ENCODE assay signal across 17 cellular contexts in the genomic region with DNA sequence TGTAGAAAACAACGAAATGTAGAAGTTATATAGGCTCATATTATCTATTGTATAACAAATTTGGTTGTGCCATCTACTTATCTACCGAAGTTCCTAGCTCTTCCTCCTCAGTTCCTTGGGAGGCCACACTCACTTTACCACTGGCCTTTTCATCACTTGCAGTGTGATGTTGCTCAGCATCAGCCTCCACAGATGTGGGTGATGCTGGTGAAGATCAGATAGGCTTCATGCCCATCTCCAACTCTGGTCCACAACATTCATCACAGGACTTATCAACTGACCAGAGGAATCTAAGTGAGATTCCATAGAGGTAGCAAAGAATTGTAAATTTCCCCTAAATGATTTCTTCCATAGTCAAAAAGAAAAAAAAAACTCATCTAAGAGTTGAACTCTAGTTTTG. TPM values are rescaled to one million over a fixed set of nuclear protein-coding genes. Genes with fewer than 3 reads are reported as not detected.
DNase-seq lines count a peak whose midpoint lies in the region; ATAC-seq and TF ChIP-seq lines count a peak whose summit lies in the region.
"Had no signal": no experiment of that assay in that cellular context is flagged by ENCODE, and none has a peak within 500 bp of the region (broad histone marks: within the 10 kb centered on the region; RNA-seq: fewer than 3 reads in every experiment).

No MANE protein-coding gene starts in this region.

- peaks cover 58% of the 10 kb centered on the region for H3K79me2 ChIP-seq in Loucy (ENCODE audit: insufficient read depth, low read length)

- H3K36me3 ChIP-seq in Loucy (ENCODE audit: insufficient read depth, low read length) = peaks cover 10% of the 10 kb centered on the region; the same call in 1 of the 2 replicates
- H3K36me3 ChIP-seq: BLaER1 had no signal

- peaks cover 54% of the 10 kb centered on the region for H3K36me3 Mint-ChIP-seq in activated T-cell treated with anti-CD3 and anti-CD28 coated beads, Interleukin-2, amount 50 U/mL, for 4 hours (ENCODE audit: insufficient read depth)
- peaks cover 78% of the 10 kb centered on the region for H3K36me3 Mint-ChIP-seq in activated naive CD8-positive, alpha-beta T cell treated with anti-CD3 and anti-CD28 coated beads for 36 hours
- H3K36me3 Mint-ChIP-seq in stimulated activated effector memory CD8-positive, alpha-beta T cell treated with anti-CD3 and anti-CD28 coated beads, Interleukin-12 subunit alpha, Interleukin-12 subunit beta, amount 100 ng/mL, for 72 hours = peaks cover 3% of the 10 kb centered on the region

- H4K20me1 ChIP-seq in Loucy (ENCODE audit: insufficient read depth, low read length, poor library complexity, severe bottlenecking) = no peaks in the 10 kb centered on the region
- H4K20me1 ChIP-seq: BLaER1 had no signal

- no peak for DNase-seq in activated T-cell treated with anti-CD3 and anti-CD28 coated beads, Interleukin-2, amount 50 U/mL, for 4 hours
- no peak for DNase-seq in activated T-cell treated with anti-CD3 and anti-CD28 coated beads, Interleukin-2, amount 50 U/mL, for 1 hour
- no peak for DNase-seq in activated naive CD8-positive, alpha-beta T cell treated with anti-CD3 and anti-CD28 coated beads for 36 hours
- no peak for DNase-seq in stimulated activated effector memory CD8-positive, alpha-beta T cell treated with anti-CD3 and anti-CD28 coated beads, Interleukin-12 subunit alpha, Interleukin-12 subunit beta, amount 100 ng/mL, for 72 hours (ENCODE audit: low spot score in 2 of 2)
- DNase-seq in KG1 (lab: John Stamatoyannopoulos, UW) (no peak), germinal center (ENCODE audit: low spot score) (no peak), OCI-M2 (lab: John Stamatoyannopoulos, UW; ENCODE audit: unreplicated experiment) (no peak)
- DNase-seq: CD8-positive, alpha-beta memory T cell; NCI-H1436; NCI-H1930; NCI-H345; NCI-H526; PC-9 had no signal

- peak overlapping the region; percentile 40 for H3K27ac Mint-ChIP-seq in activated naive CD8-positive, alpha-beta T cell treated with anti-CD3 and anti-CD28 coated beads for 36 hours
- H3K27ac Mint-ChIP-seq in stimulated activated effector memory CD8-positive, alpha-beta T cell treated with anti-CD3 and anti-CD28 coated beads, Interleukin-12 subunit alpha, Interleukin-12 subunit beta, amount 100 ng/mL, for 72 hours = no peak overlapping the region

- H3K27me3 Mint-ChIP-seq in activated T-cell treated with anti-CD3 and anti-CD28 coated beads, Interleukin-2, amount 50 U/mL, for 4 hours (ENCODE audit: low read depth) = no peaks in the 10 kb centered on the region
- H3K27me3 Mint-ChIP-seq in activated naive CD8-positive, alpha-beta T cell treated with anti-CD3 and anti-CD28 coated beads for 36 hours = no peaks in the 10 kb centered on the region

- no peak for ATAC-seq in activated T-cell treated with anti-CD3 and anti-CD28 coated beads, Interleukin-2, amount 50 U/mL, for 4 hours
- ATAC-seq in stimulated activated effector memory CD8-positive, alpha-beta T cell treated with anti-CD3 and anti-CD28 coated beads, Interleukin-12 subunit alpha, Interleukin-12 subunit beta, amount 100 ng/mL, for 72 hours = peak; percentile 13
- ATAC-seq: A549, K562 had no signal

- no peak overlapping the region for H3K4me3 ChIP-seq in Loucy (ENCODE audit: low read length, poor library complexity, severe bottlenecking)
- H3K4me3 ChIP-seq: A549, BLaER1, K562, PC-9 had no signal

- peaks cover 4% of the 10 kb centered on the region for H3K9me3 Mint-ChIP-seq in activated T-cell treated with anti-CD3 and anti-CD28 coated beads, Interleukin-2, amount 50 U/mL, for 4 hours
- peaks cover 4% of the 10 kb centered on the region for H3K9me3 Mint-ChIP-seq in activated naive CD8-positive, alpha-beta T cell treated with anti-CD3 and anti-CD28 coated beads for 36 hours
- peaks cover 4% of the 10 kb centered on the region for H3K9me3 Mint-ChIP-seq in stimulated activated effector memory CD8-positive, alpha-beta T cell treated with anti-CD3 and anti-CD28 coated beads, Interleukin-12 subunit alpha, Interleukin-12 subunit beta, amount 100 ng/mL, for 72 hours

- no peaks in the 10 kb centered on the region for H3K9me3 ChIP-seq in Loucy (ENCODE audit: insufficient read depth, low read depth, low read length)

- no peaks in the 10 kb centered on the region for H3K27me3 ChIP-seq in Loucy (ENCODE audit: insufficient read depth, low read length, poor library complexity, severe bottlenecking)
- H3K27me3 ChIP-seq: BLaER1 had no signal

- TF ChIP-seq CTCF in Loucy (conservative IDR thresholded peaks at IDR 0.05; ENCODE audit: low read length) = no peak

- H3K4me3 Mint-ChIP-seq in activated T-cell treated with anti-CD3 and anti-CD28 coated beads, Interleukin-2, amount 50 U/mL, for 4 hours = peak overlapping the region; percentile 53
- H3K4me3 Mint-ChIP-seq in activated naive CD8-positive, alpha-beta T cell treated with anti-CD3 and anti-CD28 coated beads for 36 hours = no peak overlapping the region
- no peak overlapping the region for H3K4me3 Mint-ChIP-seq in stimulated activated effector memory CD8-positive, alpha-beta T cell treated with anti-CD3 and anti-CD28 coated beads, Interleukin-12 subunit alpha, Interleukin-12 subunit beta, amount 100 ng/mL, for 72 hours
- H3K4me3 Mint-ChIP-seq: CD8-positive, alpha-beta memory T cell had no signal

- no peaks in the 10 kb centered on the region for H3K9me2 ChIP-seq in Loucy (replicated peaks; ENCODE audit: low read depth, low read length)

- peaks cover 46% of the 10 kb centered on the region for H3K4me1 ChIP-seq in Loucy (ENCODE audit: insufficient read depth, low read length, poor library complexity, severe bottlenecking)
- H3K4me1 ChIP-seq: A549, BLaER1 had no signal

- no peaks in the 10 kb centered on the region for H3F3A ChIP-seq in Loucy (ENCODE audit: low read depth)

- H3K4me2 ChIP-seq in Loucy (ENCODE audit: low read depth, low read length, poor library complexity, severe bottlenecking) = peak overlapping the region; percentile 5
- H3K4me2 ChIP-seq: A549, BLaER1, PC-9 had no signal

- no peak overlapping the region for H3K9ac ChIP-seq in Loucy (ENCODE audit: low read depth, low read length, poor library complexity, severe bottlenecking)
- H3K9ac ChIP-seq: BLaER1 had no signal

- H2AFZ ChIP-seq in Loucy (ENCODE audit: low read length) = no peak overlapping the region
- H2AFZ ChIP-seq: PC-9 had no signal

- peaks cover 46% of the 10 kb centered on the region for H3K4me1 Mint-ChIP-seq in activated T-cell treated with anti-CD3 and anti-CD28 coated beads, Interleukin-2, amount 50 U/mL, for 4 hours (ENCODE audit: low read depth)
- peaks cover 53% of the 10 kb centered on the region for H3K4me1 Mint-ChIP-seq in activated naive CD8-positive, alpha-beta T cell treated with anti-CD3 and anti-CD28 coated beads for 36 hours
- H3K4me1 Mint-ChIP-seq in stimulated activated effector memory CD8-positive, alpha-beta T cell treated with anti-CD3 and anti-CD28 coated beads, Interleukin-12 subunit alpha, Interleukin-12 subunit beta, amount 100 ng/mL, for 72 hours = no peaks in the 10 kb centered on the region

RNA-seq across cellular contexts. Expression of gene CD200, which starts 8.4 kb away (rescaled TPM):
- total RNA-seq in activated T-cell treated with anti-CD3 and anti-CD28 coated beads, Interleukin-2, amount 50 U/mL, for 4 hours = 100 to 1,000 TPM; 100 to 125 (median 109) TPM
- 10 to 100 TPM; 32.7 to 33.6 TPM for total RNA-seq in activated naive CD8-positive, alpha-beta T cell treated with anti-CD3 and anti-CD28 coated beads for 36 hours

RNA-seq across cellular contexts. Expression of gene SLC9C1, which starts 47.4 kb away (rescaled TPM):
- not detected for total RNA-seq in activated T-cell treated with anti-CD3 and anti-CD28 coated beads, Interleukin-2, amount 50 U/mL, for 4 hours
- not detected for total RNA-seq in activated naive CD8-positive, alpha-beta T cell treated with anti-CD3 and anti-CD28 coated beads for 36 hours
- total RNA-seq: CD8-positive, alpha-beta memory T cell; K562; PC-9 had no signal
